In the genomic region with DNA sequence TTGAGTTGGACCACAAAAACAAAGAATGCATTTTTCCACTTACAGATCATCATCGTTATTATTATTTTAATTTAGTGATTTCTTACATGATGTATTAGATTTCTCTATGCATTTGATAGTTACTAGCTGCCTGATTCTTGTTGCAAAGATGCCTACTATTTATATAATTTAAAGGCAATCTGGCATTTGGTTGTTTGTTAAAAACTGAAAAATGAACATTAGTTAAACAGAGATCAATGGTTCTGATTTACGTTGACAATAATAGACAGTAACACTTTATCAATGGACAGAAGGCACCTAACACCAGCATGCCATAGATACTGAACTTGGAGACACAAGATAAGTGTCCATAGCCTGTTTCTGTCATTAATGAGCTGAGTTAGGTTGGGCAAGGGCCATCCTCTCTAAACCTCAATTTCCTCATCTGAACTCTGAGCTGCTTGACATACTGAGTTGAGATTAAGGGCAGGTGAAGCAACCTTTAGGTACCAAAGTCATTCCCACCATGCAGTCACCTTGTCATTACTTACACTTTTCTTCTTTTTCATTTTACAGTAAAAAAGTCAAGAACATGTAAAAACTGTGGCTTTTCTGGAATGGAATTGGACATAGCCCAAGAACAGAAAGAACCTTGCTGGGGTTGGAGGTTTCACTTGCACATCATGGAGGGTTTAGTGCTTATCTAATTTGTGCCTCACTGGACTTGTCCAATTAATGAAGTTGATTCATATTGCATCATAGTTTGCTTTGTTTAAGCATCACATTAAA, we compare ENCODE assay signal across 1 cellular context.
A peak's percentile ranks its signal among the peaks of the same experiment; 100 is the strongest.
TF ChIP-seq lines count a peak whose summit lies in the region.

No MANE protein-coding gene starts in this region.

TF ChIP-seq in HepG2, 621 proteins besides CTCF, POLR2A, EP300 and RAD21 (continued from another document and continues in another):
- TF ChIP-seq SRSF9 (IDR thresholded peaks at IDR 0.05; ENCODE audit: borderline replicate concordance, insufficient read depth, low read depth, low read length, poor library complexity, severe bottlenecking) (no peak), ZNF543 (CRISPR knock-in tag; IDR thresholded peaks at IDR 0.05) (0 out of 2 replicates have a peak, but pooled peaks have one; percentile 24), FOXO1 (CRISPR knock-in tag; IDR thresholded peaks at IDR 0.05) (peak; percentile 46; the same call in 1 of the 2 replicates), ARID2 (CRISPR knock-in tag; IDR thresholded peaks at IDR 0.05; ENCODE audit: borderline replicate concordance) (no peak), TEAD3 (CRISPR knock-in tag; optimal IDR thresholded peaks at IDR 0.05; ENCODE audit: borderline replicate concordance) (peak; percentile 78), ZNF773 (CRISPR knock-in tag; IDR thresholded peaks at IDR 0.05; ENCODE audit: borderline replicate concordance) (no peak), MAZ (IDR thresholded peaks at IDR 0.05; ENCODE audit: borderline replicate concordance, low read depth, low read length) (no peak), MAZ (CRISPR knock-in tag; IDR thresholded peaks at IDR 0.05; ENCODE audit: low read depth) (no peak), ZFX (CRISPR knock-in tag; IDR thresholded peaks at IDR 0.05; ENCODE audit: low read depth) (no peak), HNRNPUL1 (IDR thresholded peaks at IDR 0.05; ENCODE audit: low read depth, low read length) (no peak), NCOR1 (IDR thresholded peaks at IDR 0.05; ENCODE audit: borderline replicate concordance, low read length) (peak; percentile 86), THAP11 (CRISPR knock-in tag; IDR thresholded peaks at IDR 0.05) (no peak; the same call in 1 of the 2 replicates), ZFP90 (CRISPR knock-in tag; IDR thresholded peaks at IDR 0.05; ENCODE audit: borderline replicate concordance) (no peak), ZNF547 (CRISPR knock-in tag; IDR thresholded peaks at IDR 0.05) (no peak), CCAR2 (optimal IDR thresholded peaks at IDR 0.05; ENCODE audit: low read depth, low read length) (no peak), MZF1 (CRISPR knock-in tag; IDR thresholded peaks at IDR 0.05; ENCODE audit: borderline replicate concordance) (no peak), RBFOX2 (IDR thresholded peaks at IDR 0.05; ENCODE audit: low read depth, low read length) (peak; percentile 78), ZNF205 (CRISPR knock-in tag; IDR thresholded peaks at IDR 0.05) (0 out of 2 replicates have a peak, but pooled peaks have one; percentile 13)
- TF ChIP-seq, protein P1, sequence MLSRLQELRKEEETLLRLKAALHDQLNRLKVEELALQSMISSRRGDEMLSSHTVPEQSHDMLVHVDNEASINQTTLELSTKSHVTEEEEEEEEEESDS (CRISPR knock-in tag; IDR thresholded peaks at IDR 0.05; ENCODE audit: borderline replicate concordance): no peak
- TF ChIP-seq, protein P2, sequence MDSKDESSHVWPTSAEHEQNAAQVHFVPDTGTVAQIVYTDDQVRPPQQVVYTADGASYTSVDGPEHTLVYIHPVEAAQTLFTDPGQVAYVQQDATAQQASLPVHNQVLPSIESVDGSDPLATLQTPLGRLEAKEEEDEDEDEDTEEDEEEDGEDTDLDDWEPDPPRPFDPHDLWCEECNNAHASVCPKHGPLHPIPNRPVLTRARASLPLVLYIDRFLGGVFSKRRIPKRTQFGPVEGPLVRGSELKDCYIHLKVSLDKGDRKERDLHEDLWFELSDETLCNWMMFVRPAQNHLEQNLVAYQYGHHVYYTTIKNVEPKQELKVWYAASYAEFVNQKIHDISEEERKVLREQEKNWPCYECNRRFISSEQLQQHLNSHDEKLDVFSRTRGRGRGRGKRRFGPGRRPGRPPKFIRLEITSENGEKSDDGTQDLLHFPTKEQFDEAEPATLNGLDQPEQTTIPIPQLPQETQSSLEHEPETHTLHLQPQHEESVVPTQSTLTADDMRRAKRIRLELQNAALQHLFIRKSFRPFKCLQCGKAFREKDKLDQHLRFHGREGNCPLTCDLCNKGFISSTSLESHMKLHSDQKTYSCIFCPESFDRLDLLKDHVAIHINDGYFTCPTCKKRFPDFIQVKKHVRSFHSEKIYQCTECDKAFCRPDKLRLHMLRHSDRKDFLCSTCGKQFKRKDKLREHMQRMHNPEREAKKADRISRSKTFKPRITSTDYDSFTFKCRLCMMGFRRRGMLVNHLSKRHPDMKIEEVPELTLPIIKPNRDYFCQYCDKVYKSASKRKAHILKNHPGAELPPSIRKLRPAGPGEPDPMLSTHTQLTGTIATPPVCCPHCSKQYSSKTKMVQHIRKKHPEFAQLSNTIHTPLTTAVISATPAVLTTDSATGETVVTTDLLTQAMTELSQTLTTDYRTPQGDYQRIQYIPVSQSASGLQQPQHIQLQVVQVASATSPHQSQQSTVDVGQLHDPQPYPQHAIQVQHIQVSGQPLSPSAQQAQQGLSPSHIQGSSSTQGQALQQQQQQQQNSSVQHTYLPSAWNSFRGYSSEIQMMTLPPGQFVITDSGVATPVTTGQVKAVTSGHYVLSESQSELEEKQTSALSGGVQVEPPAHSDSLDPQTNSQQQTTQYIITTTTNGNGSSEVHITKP (CRISPR knock-in tag; IDR thresholded peaks at IDR 0.05; ENCODE audit: low read depth): no peak
- TF ChIP-seq, protein P3, sequence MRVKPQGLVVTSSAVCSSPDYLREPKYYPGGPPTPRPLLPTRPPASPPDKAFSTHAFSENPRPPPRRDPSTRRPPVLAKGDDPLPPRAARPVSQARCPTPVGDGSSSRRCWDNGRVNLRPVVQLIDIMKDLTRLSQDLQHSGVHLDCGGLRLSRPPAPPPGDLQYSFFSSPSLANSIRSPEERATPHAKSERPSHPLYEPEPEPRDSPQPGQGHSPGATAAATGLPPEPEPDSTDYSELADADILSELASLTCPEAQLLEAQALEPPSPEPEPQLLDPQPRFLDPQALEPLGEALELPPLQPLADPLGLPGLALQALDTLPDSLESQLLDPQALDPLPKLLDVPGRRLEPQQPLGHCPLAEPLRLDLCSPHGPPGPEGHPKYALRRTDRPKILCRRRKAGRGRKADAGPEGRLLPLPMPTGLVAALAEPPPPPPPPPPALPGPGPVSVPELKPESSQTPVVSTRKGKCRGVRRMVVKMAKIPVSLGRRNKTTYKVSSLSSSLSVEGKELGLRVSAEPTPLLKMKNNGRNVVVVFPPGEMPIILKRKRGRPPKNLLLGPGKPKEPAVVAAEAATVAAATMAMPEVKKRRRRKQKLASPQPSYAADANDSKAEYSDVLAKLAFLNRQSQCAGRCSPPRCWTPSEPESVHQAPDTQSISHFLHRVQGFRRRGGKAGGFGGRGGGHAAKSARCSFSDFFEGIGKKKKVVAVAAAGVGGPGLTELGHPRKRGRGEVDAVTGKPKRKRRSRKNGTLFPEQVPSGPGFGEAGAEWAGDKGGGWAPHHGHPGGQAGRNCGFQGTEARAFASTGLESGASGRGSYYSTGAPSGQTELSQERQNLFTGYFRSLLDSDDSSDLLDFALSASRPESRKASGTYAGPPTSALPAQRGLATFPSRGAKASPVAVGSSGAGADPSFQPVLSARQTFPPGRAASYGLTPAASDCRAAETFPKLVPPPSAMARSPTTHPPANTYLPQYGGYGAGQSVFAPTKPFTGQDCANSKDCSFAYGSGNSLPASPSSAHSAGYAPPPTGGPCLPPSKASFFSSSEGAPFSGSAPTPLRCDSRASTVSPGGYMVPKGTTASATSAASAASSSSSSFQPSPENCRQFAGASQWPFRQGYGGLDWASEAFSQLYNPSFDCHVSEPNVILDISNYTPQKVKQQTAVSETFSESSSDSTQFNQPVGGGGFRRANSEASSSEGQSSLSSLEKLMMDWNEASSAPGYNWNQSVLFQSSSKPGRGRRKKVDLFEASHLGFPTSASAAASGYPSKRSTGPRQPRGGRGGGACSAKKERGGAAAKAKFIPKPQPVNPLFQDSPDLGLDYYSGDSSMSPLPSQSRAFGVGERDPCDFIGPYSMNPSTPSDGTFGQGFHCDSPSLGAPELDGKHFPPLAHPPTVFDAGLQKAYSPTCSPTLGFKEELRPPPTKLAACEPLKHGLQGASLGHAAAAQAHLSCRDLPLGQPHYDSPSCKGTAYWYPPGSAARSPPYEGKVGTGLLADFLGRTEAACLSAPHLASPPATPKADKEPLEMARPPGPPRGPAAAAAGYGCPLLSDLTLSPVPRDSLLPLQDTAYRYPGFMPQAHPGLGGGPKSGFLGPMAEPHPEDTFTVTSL (CRISPR knock-in tag; IDR thresholded peaks at IDR 0.05; ENCODE audit: borderline replicate concordance): 0 out of 2 replicates have a peak, but pooled peaks have one; percentile 38
- TF ChIP-seq, protein P4, sequence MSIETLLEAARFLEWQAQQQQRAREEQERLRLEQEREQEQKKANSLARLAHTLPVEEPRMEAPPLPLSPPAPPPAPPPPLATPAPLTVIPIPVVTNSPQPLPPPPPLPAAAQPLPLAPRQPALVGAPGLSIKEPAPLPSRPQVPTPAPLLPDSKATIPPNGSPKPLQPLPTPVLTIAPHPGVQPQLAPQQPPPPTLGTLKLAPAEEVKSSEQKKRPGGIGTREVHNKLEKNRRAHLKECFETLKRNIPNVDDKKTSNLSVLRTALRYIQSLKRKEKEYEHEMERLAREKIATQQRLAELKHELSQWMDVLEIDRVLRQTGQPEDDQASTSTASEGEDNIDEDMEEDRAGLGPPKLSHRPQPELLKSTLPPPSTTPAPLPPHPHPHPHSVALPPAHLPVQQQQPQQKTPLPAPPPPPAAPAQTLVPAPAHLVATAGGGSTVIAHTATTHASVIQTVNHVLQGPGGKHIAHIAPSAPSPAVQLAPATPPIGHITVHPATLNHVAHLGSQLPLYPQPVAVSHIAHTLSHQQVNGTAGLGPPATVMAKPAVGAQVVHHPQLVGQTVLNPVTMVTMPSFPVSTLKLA (IDR thresholded peaks at IDR 0.05): no peak
- TF ChIP-seq, protein P5, sequence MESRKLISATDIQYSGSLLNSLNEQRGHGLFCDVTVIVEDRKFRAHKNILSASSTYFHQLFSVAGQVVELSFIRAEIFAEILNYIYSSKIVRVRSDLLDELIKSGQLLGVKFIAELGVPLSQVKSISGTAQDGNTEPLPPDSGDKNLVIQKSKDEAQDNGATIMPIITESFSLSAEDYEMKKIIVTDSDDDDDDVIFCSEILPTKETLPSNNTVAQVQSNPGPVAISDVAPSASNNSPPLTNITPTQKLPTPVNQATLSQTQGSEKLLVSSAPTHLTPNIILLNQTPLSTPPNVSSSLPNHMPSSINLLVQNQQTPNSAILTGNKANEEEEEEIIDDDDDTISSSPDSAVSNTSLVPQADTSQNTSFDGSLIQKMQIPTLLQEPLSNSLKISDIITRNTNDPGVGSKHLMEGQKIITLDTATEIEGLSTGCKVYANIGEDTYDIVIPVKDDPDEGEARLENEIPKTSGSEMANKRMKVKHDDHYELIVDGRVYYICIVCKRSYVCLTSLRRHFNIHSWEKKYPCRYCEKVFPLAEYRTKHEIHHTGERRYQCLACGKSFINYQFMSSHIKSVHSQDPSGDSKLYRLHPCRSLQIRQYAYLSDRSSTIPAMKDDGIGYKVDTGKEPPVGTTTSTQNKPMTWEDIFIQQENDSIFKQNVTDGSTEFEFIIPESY (CRISPR knock-in tag; IDR thresholded peaks at IDR 0.05): no peak
- TF ChIP-seq, protein P6, sequence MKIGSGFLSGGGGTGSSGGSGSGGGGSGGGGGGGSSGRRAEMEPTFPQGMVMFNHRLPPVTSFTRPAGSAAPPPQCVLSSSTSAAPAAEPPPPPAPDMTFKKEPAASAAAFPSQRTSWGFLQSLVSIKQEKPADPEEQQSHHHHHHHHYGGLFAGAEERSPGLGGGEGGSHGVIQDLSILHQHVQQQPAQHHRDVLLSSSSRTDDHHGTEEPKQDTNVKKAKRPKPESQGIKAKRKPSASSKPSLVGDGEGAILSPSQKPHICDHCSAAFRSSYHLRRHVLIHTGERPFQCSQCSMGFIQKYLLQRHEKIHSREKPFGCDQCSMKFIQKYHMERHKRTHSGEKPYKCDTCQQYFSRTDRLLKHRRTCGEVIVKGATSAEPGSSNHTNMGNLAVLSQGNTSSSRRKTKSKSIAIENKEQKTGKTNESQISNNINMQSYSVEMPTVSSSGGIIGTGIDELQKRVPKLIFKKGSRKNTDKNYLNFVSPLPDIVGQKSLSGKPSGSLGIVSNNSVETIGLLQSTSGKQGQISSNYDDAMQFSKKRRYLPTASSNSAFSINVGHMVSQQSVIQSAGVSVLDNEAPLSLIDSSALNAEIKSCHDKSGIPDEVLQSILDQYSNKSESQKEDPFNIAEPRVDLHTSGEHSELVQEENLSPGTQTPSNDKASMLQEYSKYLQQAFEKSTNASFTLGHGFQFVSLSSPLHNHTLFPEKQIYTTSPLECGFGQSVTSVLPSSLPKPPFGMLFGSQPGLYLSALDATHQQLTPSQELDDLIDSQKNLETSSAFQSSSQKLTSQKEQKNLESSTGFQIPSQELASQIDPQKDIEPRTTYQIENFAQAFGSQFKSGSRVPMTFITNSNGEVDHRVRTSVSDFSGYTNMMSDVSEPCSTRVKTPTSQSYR (CRISPR knock-in tag; IDR thresholded peaks at IDR 0.05; ENCODE audit: borderline replicate concordance): peak; percentile 31; the same call in 1 of the 2 replicates
- TF ChIP-seq, protein P7, sequence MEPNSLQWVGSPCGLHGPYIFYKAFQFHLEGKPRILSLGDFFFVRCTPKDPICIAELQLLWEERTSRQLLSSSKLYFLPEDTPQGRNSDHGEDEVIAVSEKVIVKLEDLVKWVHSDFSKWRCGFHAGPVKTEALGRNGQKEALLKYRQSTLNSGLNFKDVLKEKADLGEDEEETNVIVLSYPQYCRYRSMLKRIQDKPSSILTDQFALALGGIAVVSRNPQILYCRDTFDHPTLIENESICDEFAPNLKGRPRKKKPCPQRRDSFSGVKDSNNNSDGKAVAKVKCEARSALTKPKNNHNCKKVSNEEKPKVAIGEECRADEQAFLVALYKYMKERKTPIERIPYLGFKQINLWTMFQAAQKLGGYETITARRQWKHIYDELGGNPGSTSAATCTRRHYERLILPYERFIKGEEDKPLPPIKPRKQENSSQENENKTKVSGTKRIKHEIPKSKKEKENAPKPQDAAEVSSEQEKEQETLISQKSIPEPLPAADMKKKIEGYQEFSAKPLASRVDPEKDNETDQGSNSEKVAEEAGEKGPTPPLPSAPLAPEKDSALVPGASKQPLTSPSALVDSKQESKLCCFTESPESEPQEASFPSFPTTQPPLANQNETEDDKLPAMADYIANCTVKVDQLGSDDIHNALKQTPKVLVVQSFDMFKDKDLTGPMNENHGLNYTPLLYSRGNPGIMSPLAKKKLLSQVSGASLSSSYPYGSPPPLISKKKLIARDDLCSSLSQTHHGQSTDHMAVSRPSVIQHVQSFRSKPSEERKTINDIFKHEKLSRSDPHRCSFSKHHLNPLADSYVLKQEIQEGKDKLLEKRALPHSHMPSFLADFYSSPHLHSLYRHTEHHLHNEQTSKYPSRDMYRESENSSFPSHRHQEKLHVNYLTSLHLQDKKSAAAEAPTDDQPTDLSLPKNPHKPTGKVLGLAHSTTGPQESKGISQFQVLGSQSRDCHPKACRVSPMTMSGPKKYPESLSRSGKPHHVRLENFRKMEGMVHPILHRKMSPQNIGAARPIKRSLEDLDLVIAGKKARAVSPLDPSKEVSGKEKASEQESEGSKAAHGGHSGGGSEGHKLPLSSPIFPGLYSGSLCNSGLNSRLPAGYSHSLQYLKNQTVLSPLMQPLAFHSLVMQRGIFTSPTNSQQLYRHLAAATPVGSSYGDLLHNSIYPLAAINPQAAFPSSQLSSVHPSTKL (CRISPR knock-in tag; IDR thresholded peaks at IDR 0.05): peak; percentile 79
- TF ChIP-seq, protein P8, sequence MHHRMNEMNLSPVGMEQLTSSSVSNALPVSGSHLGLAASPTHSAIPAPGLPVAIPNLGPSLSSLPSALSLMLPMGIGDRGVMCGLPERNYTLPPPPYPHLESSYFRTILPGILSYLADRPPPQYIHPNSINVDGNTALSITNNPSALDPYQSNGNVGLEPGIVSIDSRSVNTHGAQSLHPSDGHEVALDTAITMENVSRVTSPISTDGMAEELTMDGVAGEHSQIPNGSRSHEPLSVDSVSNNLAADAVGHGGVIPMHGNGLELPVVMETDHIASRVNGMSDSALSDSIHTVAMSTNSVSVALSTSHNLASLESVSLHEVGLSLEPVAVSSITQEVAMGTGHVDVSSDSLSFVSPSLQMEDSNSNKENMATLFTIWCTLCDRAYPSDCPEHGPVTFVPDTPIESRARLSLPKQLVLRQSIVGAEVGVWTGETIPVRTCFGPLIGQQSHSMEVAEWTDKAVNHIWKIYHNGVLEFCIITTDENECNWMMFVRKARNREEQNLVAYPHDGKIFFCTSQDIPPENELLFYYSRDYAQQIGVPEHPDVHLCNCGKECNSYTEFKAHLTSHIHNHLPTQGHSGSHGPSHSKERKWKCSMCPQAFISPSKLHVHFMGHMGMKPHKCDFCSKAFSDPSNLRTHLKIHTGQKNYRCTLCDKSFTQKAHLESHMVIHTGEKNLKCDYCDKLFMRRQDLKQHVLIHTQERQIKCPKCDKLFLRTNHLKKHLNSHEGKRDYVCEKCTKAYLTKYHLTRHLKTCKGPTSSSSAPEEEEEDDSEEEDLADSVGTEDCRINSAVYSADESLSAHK (CRISPR knock-in tag; IDR thresholded peaks at IDR 0.05; ENCODE audit: borderline replicate concordance): no peak
